Comparison of ENCODE assay signal across 19 cellular contexts in the genomic region with DNA sequence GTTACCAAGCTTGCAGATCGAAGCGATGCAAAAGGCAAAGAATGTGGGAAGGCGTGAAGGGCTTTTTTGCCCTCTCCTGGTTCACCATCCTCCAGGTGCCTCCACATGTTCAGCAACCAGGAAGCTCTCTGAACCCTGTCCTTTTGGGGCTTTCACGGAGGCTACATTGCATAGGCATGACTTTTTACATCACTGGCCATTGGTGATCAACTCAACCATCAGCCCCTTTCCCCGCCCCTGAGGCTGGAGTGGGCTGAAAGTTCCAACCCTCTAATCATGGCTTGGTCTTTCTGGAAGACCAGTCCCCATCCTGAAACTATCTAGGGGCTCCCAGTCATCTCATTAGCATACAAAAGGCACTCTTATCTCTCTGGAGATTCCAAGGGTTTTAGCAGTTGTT. TPM values are rescaled to one million over a fixed set of nuclear protein-coding genes. Genes with fewer than 3 reads are reported as not detected.
DNase-seq lines count a peak whose midpoint lies in the region; TF ChIP-seq lines count a peak whose summit lies in the region.
"Had no signal": no experiment of that assay in that cellular context is flagged by ENCODE, and none has a peak within 500 bp of the region (broad histone marks: within the 10 kb centered on the region; RNA-seq: fewer than 3 reads in every experiment).

No MANE protein-coding gene starts in this region.

- CTCF ChIA-PET in mammary epithelial cell (lab: Charles Lee; ENCODE audit: low non-redundant PET) = no interaction called here

- no peaks in the 10 kb centered on the region for H3K27me3 Mint-ChIP-seq in endodermal cell (ENCODE audit: insufficient read depth)
- no peaks in the 10 kb centered on the region for H3K27me3 Mint-ChIP-seq in nephron (ENCODE audit: low read depth)

- H4K20me1 ChIP-seq in mammary epithelial cell (ENCODE audit: insufficient read depth, low read length) = no peaks in the 10 kb centered on the region

- H3K4me1 ChIP-seq in NT2/D1 (ENCODE audit: insufficient read depth, insufficient read length) (peaks cover 4% of the 10 kb centered on the region), endodermal cell (ENCODE audit: control insufficient read depth, insufficient read depth, low read length) (peaks cover 10% of the 10 kb centered on the region), mammary epithelial cell (ENCODE audit: insufficient read depth, low read length) (peaks cover 15% of the 10 kb centered on the region), sigmoid colon (peaks cover 0 to 28% (median 23%) of the 10 kb centered on the region in 4 donors), tibial nerve (peaks cover 0 to 53% (median 7%) of the 10 kb centered on the region in 4 donors)

- no peak for TF ChIP-seq CTCF in endodermal cell (conservative IDR thresholded peaks at IDR 0.05)
- TF ChIP-seq CTCF in nephron (IDR thresholded peaks at IDR 0.05; ENCODE audit: unreplicated experiment in 3 of 3) = no peak
- TF ChIP-seq CTCF in mammary epithelial cell (conservative IDR thresholded peaks at IDR 0.05 in 1 of 2, IDR thresholded peaks at IDR 0.05 in 1 of 2; ENCODE audit: extremely low read depth in 1 of 2, insufficient read depth in 1 of 2, low read depth in 1 of 2, low read length in 2 of 2) = no peak
- TF ChIP-seq CTCF in sigmoid colon (IDR thresholded peaks at IDR 0.05) = no peak
- no peak for TF ChIP-seq CTCF in tibial nerve (IDR thresholded peaks at IDR 0.05)

- peaks cover 1% of the 10 kb centered on the region for H3K9me3 Mint-ChIP-seq in endodermal cell
- H3K9me3 Mint-ChIP-seq in nephron = peaks cover 4% of the 10 kb centered on the region
- H3K9me3 Mint-ChIP-seq: CD8-positive, alpha-beta T cell had no signal

- no peak overlapping the region for H3K4me2 ChIP-seq in mammary epithelial cell (ENCODE audit: insufficient read depth, low read depth, low read length)

- H3K4me3 Mint-ChIP-seq in endodermal cell (no peak overlapping the region), nephron (no peak overlapping the region)
- H3K4me3 Mint-ChIP-seq: CD8-positive, alpha-beta T cell had no signal

- dilution Hi-C loops in mammary epithelial cell (cut with HindIII; ENCODE audit: low sequenced_read_pairs) = no loop called here

- H3K9ac ChIP-seq in NT2/D1 (ENCODE audit: insufficient read length, low read depth) (no peak overlapping the region), endodermal cell (ENCODE audit: extremely low read depth, low read length, poor library complexity, severe bottlenecking) (no peak overlapping the region), mammary epithelial cell (ENCODE audit: insufficient read depth, low read length) (no peak overlapping the region)

- H3K27ac Mint-ChIP-seq in endodermal cell (peak overlapping the region; percentile 42), nephron (peak overlapping the region in 2 of 3 experiments; percentile 27 to 37)
- H3K27ac Mint-ChIP-seq: CD8-positive, alpha-beta T cell had no signal

- H3K79me2 ChIP-seq in mammary epithelial cell (ENCODE audit: insufficient read depth, low read length) = peaks cover 43% of the 10 kb centered on the region

- WGBS in endodermal cell (ENCODE audit: insufficient coverage in 1 of 2, insufficient read length in 1 of 2), 2 experiments = 87 to 89% methylated on average over 5 of the region's 5 CpGs
- 96% methylated on average over 5 of the region's 5 CpGs for WGBS in mammary epithelial cell (ENCODE audit: low coverage, missing lambda C conversion rate)
- 94% methylated on average over 5 of the region's 5 CpGs for whole genome bisulfite sequencing in sigmoid colon, 2 donors
- WGBS in tibial nerve, 2 donors = 90 to 94% methylated on average over 5 of the region's 5 CpGs

- no peak overlapping the region for H3K4me3 ChIP-seq in NT2/D1 (ENCODE audit: insufficient read length, low read depth)
- peak overlapping the region; percentile 20 for H3K4me3 ChIP-seq in endodermal cell (ENCODE audit: low read length)
- H3K4me3 ChIP-seq in mammary epithelial cell (replicated peaks in 1 of 3; ENCODE audit: insufficient read depth in 1 of 3, low read depth in 2 of 3, low read length in 3 of 3) = no peak overlapping the region
- H3K4me3 ChIP-seq in sigmoid colon = no peak overlapping the region
- H3K4me3 ChIP-seq in tibial nerve = no peak overlapping the region

- H2AFZ ChIP-seq in mammary epithelial cell (ENCODE audit: low read depth, low read length) = no peak overlapping the region

- H3K27ac ChIP-seq in endodermal cell (ENCODE audit: low read depth, low read length) = no peak overlapping the region
- no peak overlapping the region for H3K27ac ChIP-seq in mammary epithelial cell (ENCODE audit: insufficient read depth, low read depth, low read length)
- no peak overlapping the region for H3K27ac ChIP-seq in sigmoid colon
- H3K27ac ChIP-seq in tibial nerve = no peak overlapping the region

- H3K27me3 ChIP-seq in NT2/D1 (ENCODE audit: insufficient read depth, insufficient read length) = no peaks in the 10 kb centered on the region
- no peaks in the 10 kb centered on the region for H3K27me3 ChIP-seq in endodermal cell (ENCODE audit: control insufficient read depth, insufficient read depth, low read length, poor library complexity, severe bottlenecking)
- H3K27me3 ChIP-seq in mammary epithelial cell (ENCODE audit: insufficient read depth, low read length) = no peaks in the 10 kb centered on the region
- H3K27me3 ChIP-seq in sigmoid colon = no peaks in the 10 kb centered on the region
- no peaks in the 10 kb centered on the region for H3K27me3 ChIP-seq in tibial nerve

- intact Hi-C loops in mammary epithelial cell (cut with micrococcal nuclease) = no loop called here
- intact Hi-C loops in sigmoid colon (cut with DNase I) = no loop called here

- BruUV-seq in mammary epithelial cell (replicated peaks; lab: Mats Ljungman, UMichigan) = no TSS peak

- no peak for TF ChIP-seq POLR2A in sigmoid colon (IDR thresholded peaks at IDR 0.05)
- no peak for TF ChIP-seq POLR2A in tibial nerve (IDR thresholded peaks at IDR 0.05)

- H3K9me3 ChIP-seq in NT2/D1 (ENCODE audit: insufficient read depth, low read length) (no peaks in the 10 kb centered on the region), endodermal cell (ENCODE audit: control insufficient read depth, low read length) (peaks cover 8% of the 10 kb centered on the region), mammary epithelial cell (replicated peaks; ENCODE audit: insufficient read depth, low read length) (no peaks in the 10 kb centered on the region), sigmoid colon (no peaks in the 10 kb centered on the region), tibial nerve (no peaks in the 10 kb centered on the region)

- H3K4me1 Mint-ChIP-seq in endodermal cell (peaks cover 44% of the 10 kb centered on the region), nephron (peaks cover 33% of the 10 kb centered on the region)

- in situ Hi-C loops in G401 (cut with HindIII; ENCODE audit: low sequenced_read_pairs) = no loop called here
- in situ Hi-C loops in mammary epithelial cell (cut with MboI; ENCODE audit: low sequenced_read_pairs in 2 of 2) = no loop called here

- H3K36me3 Mint-ChIP-seq in endodermal cell (ENCODE audit: low read depth) = peaks cover 5% of the 10 kb centered on the region
- H3K36me3 Mint-ChIP-seq in nephron (ENCODE audit: low read depth) = no peaks in the 10 kb centered on the region
- H3K36me3 Mint-ChIP-seq: CD8-positive, alpha-beta T cell had no signal

- peak; percentile 33 for DNase-seq in G401 (ENCODE audit: low spot score)
- peak; percentile 23 for DNase-seq in NT2/D1 (ENCODE audit: low read depth, low spot score)
- DNase-seq in endodermal cell = peak; percentile 76
- no peak for DNase-seq in mammary epithelial cell
- no peak for DNase-seq in sigmoid colon
- DNase-seq in SIG-M5 treated with dmso at 0.1 percent for 504 hours (lab: John Stamatoyannopoulos, UW; ENCODE audit: unreplicated experiment) = no peak
- no peak for DNase-seq in tibial nerve (ENCODE audit: low spot score in 2 of 2)
- DNase-seq: AML-193; C1 segment of cervical spinal cord; Calu3; CD8-positive, alpha-beta T cell; NCI-H1105 treated with DMSO at 0.1 percent for 48 hours; NCI-H1694; NCI-H2081; NCI-H2171 treated with DMSO at 0.1 percent for 48 hours; NCI-H446; NCI-H526; OCI-M1 had no signal

- TF ChIP-seq EP300 in sigmoid colon (IDR thresholded peaks at IDR 0.05) = no peak
- no peak for TF ChIP-seq EP300 in tibial nerve (IDR thresholded peaks at IDR 0.05)

- H3K36me3 ChIP-seq in NT2/D1 (ENCODE audit: insufficient read depth, insufficient read length, low read length) (no peaks in the 10 kb centered on the region), endodermal cell (ENCODE audit: control insufficient read depth, insufficient read depth, low read length) (peaks cover 6% of the 10 kb centered on the region), mammary epithelial cell (ENCODE audit: insufficient read depth, low read length) (no peaks in the 10 kb centered on the region), sigmoid colon (no peaks in the 10 kb centered on the region), tibial nerve (no peaks in the 10 kb centered on the region)

RNA-seq across cellular contexts. Expression of gene UACA, which starts 52.6 kb away (rescaled TPM):
- 32.3 and 82.5 TPM in 2 replicates for total RNA-seq in G401 (2014; rRNA removed; shearing (Covaris generic))
- total RNA-seq in endodermal cell (10 to 100 TPM; 49.7 to 67.1 TPM), mammary epithelial cell (10 to 100 TPM; 19.2 to 39.6 TPM), sigmoid colon (10 to 100 TPM; 19.1 to 51.0 (median 29.4) TPM), tibial nerve (100 to 1,000 TPM; 107 to 210 (median 168) TPM)
- polyA plus RNA-seq in endodermal cell (2013, experiment 1 of 2) = 40.9 TPM
- 41.7 TPM for polyA plus RNA-seq in endodermal cell (2013, experiment 2 of 2)
- polyA plus RNA-seq in mammary epithelial cell (19.0 TPM), sigmoid colon (10 to 100 TPM; 19.2 to 44.4 (median 26.4) TPM)
- 81.9 TPM for polyA minus RNA-seq in mammary epithelial cell

Comparison
In these comparisons a context has a peak if more than half of its experiments do, and no peak if none do; other contexts are left out.
1. DNase-seq: peak in G401 (single experiment), NT2/D1 (single experiment) and endodermal cell (single experiment); none in mammary epithelial cell (single experiment), sigmoid colon (single experiment), SIG-M5 treated with dmso at 0.1 percent for 504 hours (single experiment) and tibial nerve (0 of 2).